ENCODE assay signal across 6 cellular contexts in the genomic region with DNA sequence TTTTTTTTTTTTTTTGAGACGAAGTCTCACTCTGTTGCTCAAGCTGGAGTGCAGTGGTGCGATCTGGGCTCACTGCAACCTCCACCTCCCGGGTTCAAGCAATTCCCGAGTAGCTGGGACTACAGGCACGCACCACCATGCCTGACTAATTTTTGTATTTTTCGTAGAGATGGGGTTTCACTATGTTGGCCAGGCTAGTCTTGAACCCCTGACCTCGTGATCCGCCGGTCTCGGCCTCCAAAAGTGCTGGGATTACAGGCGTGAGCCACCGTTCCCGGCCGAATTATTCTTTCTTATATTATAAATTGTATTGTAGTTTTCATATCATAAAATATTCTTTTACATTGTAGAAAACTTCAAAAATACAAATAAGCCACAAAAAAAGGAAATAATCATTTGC. TPM values are rescaled to one million over a fixed set of nuclear protein-coding genes. Genes with fewer than 3 reads are reported as not detected.
DNase-seq lines count a peak whose midpoint lies in the region; ATAC-seq and TF ChIP-seq lines count a peak whose summit lies in the region.
"Not testable (repeated sequence)": the region's sequence is repeated elsewhere in the genome, so short reads cannot be mapped to it uniquely, and the experiment has no call there.

No MANE protein-coding gene starts in this region.

- not testable (repeated sequence) for TF ChIP-seq POLR2A in stomach (IDR thresholded peaks at IDR 0.05)

- DNase-seq in CD4-positive, alpha-beta T cell; OCI-LY7 (ENCODE audit: low spot score); activated CD4-positive, alpha-beta memory T cell treated with anti-CD3 and anti-CD28 coated beads, Interleukin-2, amount 10 ng/mL, durations not matched to agents 7 days and 5 days; activated naive CD8-positive, alpha-beta T cell treated with anti-CD3 and anti-CD28 coated beads, Interleukin-2, amount 50 U/mL, for 24 hours; mesenchymal stem cell; stomach: not testable (repeated sequence)

- H2BK12ac ChIP-seq in mesenchymal stem cell (ENCODE audit: low read length in 2 of 2), result not testable (repeated sequence)

- H3K4me3 ChIP-seq in OCI-LY7 (ENCODE audit: low read depth, low read length, poor library complexity, severe bottlenecking), result peak overlapping the region; percentile 93
- H3K4me3 ChIP-seq in mesenchymal stem cell (ENCODE audit: insufficient read depth in 1 of 2, low read depth in 1 of 2, low read length in 2 of 2); stomach: not testable (repeated sequence)

- peaks cover 20% of the 10 kb centered on the region for H4K20me1 ChIP-seq in OCI-LY7 (ENCODE audit: insufficient read depth, low read length)

- H3K27ac Mint-ChIP-seq in CD4-positive, alpha-beta T cell, result peak overlapping the region; percentile 90
- H3K27ac Mint-ChIP-seq in activated CD4-positive, alpha-beta memory T cell treated with anti-CD3 and anti-CD28 coated beads, Interleukin-2, amount 10 ng/mL, durations not matched to agents 7 days and 5 days, result peak overlapping the region; percentile 93
- peak overlapping the region; percentile 97 for H3K27ac Mint-ChIP-seq in activated naive CD8-positive, alpha-beta T cell treated with anti-CD3 and anti-CD28 coated beads, Interleukin-2, amount 50 U/mL, for 24 hours

- not testable (repeated sequence) for H2BK120ac ChIP-seq in mesenchymal stem cell (ENCODE audit: low read depth, low read length)

- H3K14ac ChIP-seq in mesenchymal stem cell (ENCODE audit: low read length in 2 of 2), result not testable (repeated sequence)

- H3K4me1 ChIP-seq in OCI-LY7 (ENCODE audit: insufficient read depth, low read length, poor library complexity, severe bottlenecking) (peaks cover 55% of the 10 kb centered on the region), mesenchymal stem cell (ENCODE audit: control insufficient read depth, insufficient read depth, low read depth, low read length) (peaks cover 28% of the 10 kb centered on the region), stomach (peaks cover 29 to 43% (median 43%) of the 10 kb centered on the region in 4 donors)

- intact Hi-C loops in CD4-positive, alpha-beta T cell (cut with DNase I, micrococcal nuclease), result loop anchor here in 1 of 2 experiments (5.0 kb wide), 1 partner anchor 34 kb away; no protein-coding TSS in a partner anchor
- intact Hi-C loops in OCI-LY7 (cut with micrococcal nuclease; ENCODE audit: unreplicated experiment), result loop anchor here (5.0 kb wide), 1 partner anchor 34 kb away; no protein-coding TSS in a partner anchor
- intact Hi-C loops in stomach (cut with DNase I; ENCODE audit: low total_unique reads), result not testable (repeated sequence)

- H3K79me1 ChIP-seq in mesenchymal stem cell (replicated peaks; ENCODE audit: low read length, poor library complexity, severe bottlenecking), result not testable (repeated sequence)

- not testable (repeated sequence) for H3K27me3 Mint-ChIP-seq in CD4-positive, alpha-beta T cell; activated CD4-positive, alpha-beta memory T cell treated with anti-CD3 and anti-CD28 coated beads, Interleukin-2, amount 10 ng/mL, durations not matched to agents 7 days and 5 days; activated naive CD8-positive, alpha-beta T cell treated with anti-CD3 and anti-CD28 coated beads, Interleukin-2, amount 50 U/mL, for 24 hours

- H3K4me1 Mint-ChIP-seq in CD4-positive, alpha-beta T cell (ENCODE audit: low read depth), result peaks cover 74% of the 10 kb centered on the region
- H3K4me1 Mint-ChIP-seq in activated CD4-positive, alpha-beta memory T cell treated with anti-CD3 and anti-CD28 coated beads, Interleukin-2, amount 10 ng/mL, durations not matched to agents 7 days and 5 days, result peaks cover 26% of the 10 kb centered on the region
- H3K4me1 Mint-ChIP-seq in activated naive CD8-positive, alpha-beta T cell treated with anti-CD3 and anti-CD28 coated beads, Interleukin-2, amount 50 U/mL, for 24 hours, result peaks cover 74% of the 10 kb centered on the region

- peaks cover 51% of the 10 kb centered on the region for H3K79me2 ChIP-seq in OCI-LY7 (ENCODE audit: insufficient read depth, low read depth, low read length)

- CTCF ChIA-PET in CD4-positive, alpha-beta T cell (lab: Charles Lee), result interaction anchor here (0.6 to 1.7 kb wide), 7 partner anchors 14 to 156 kb away, joined by 3 to 6 read pairs (median 5); partner anchors contain the start of genes BYSL, MED20 and TOMM6
- CTCF ChIA-PET in OCI-LY7 (lab: Charles Lee; ENCODE audit: unreplicated experiment), result not testable (repeated sequence)
- CTCF ChIA-PET in activated CD4-positive, alpha-beta memory T cell treated with anti-CD3 and anti-CD28 coated beads, Interleukin-2, amount 10 ng/mL, durations not matched to agents 7 days and 5 days (lab: Charles Lee), result interaction anchor here (0.7 to 17.8 kb wide), 9 partner anchors 10 to 162 kb away, joined by 3 to 383 read pairs (median 3); partner anchors contain the start of genes BYSL, MED20, PRICKLE4 and TAF8

- not testable (repeated sequence) for H3K4me3 Mint-ChIP-seq in CD4-positive, alpha-beta T cell
- H3K4me3 Mint-ChIP-seq in activated CD4-positive, alpha-beta memory T cell treated with anti-CD3 and anti-CD28 coated beads, Interleukin-2, amount 10 ng/mL, durations not matched to agents 7 days and 5 days, result peak overlapping the region; percentile 75
- H3K4me3 Mint-ChIP-seq in activated naive CD8-positive, alpha-beta T cell treated with anti-CD3 and anti-CD28 coated beads, Interleukin-2, amount 50 U/mL, for 24 hours, result peak overlapping the region; percentile 83

- not testable (repeated sequence) for TF ChIP-seq CTCF in CD4-positive, alpha-beta T cell (IDR thresholded peaks at IDR 0.05); OCI-LY7 (conservative IDR thresholded peaks at IDR 0.05; ENCODE audit: low read length); stomach (IDR thresholded peaks at IDR 0.05)

- H4K91ac ChIP-seq in mesenchymal stem cell (ENCODE audit: low read length), result not testable (repeated sequence)

- POLR2A ChIA-PET in CD4-positive, alpha-beta T cell (lab: Charles Lee), result interaction anchor here (0.6 to 2.3 kb wide), 11 partner anchors 20 to 108 kb away, joined by 3 to 13 read pairs (median 4); partner anchors contain the start of genes BYSL, MED20 and TAF8
- POLR2A ChIA-PET in OCI-LY7 (lab: Charles Lee), result interaction anchor here (0.6 to 2.2 kb wide), 16 partner anchors 12 to 151 kb away, joined by 3 to 7 read pairs (median 4); no protein-coding TSS in a partner anchor
- POLR2A ChIA-PET in activated CD4-positive, alpha-beta memory T cell treated with anti-CD3 and anti-CD28 coated beads, Interleukin-2, amount 10 ng/mL, durations not matched to agents 7 days and 5 days (lab: Charles Lee), result interaction anchor here (1.2 to 17.3 kb wide), 10 partner anchors 12 to 161 kb away, joined by 3 to 553 read pairs (median 22); partner anchors contain the start of genes BYSL, MED20, TAF8 and TOMM6

- H3K4ac ChIP-seq in mesenchymal stem cell (ENCODE audit: low read depth in 1 of 2, low read length in 2 of 2), result not testable (repeated sequence)

- not testable (repeated sequence) for H2AK5ac ChIP-seq in mesenchymal stem cell (ENCODE audit: low read length, severe bottlenecking)

- H3K18ac ChIP-seq in mesenchymal stem cell (ENCODE audit: low read depth in 1 of 2, low read length in 2 of 2), result not testable (repeated sequence)

- not testable (repeated sequence) for H3K9me3 ChIP-seq in CD4-positive, alpha-beta T cell (ENCODE audit: control insufficient read depth, low read length); OCI-LY7 (ENCODE audit: low read length); mesenchymal stem cell (ENCODE audit: control insufficient read depth, low read length); stomach

- H3K36me3 Mint-ChIP-seq in CD4-positive, alpha-beta T cell (ENCODE audit: low read depth), result peaks cover 59% of the 10 kb centered on the region
- H3K36me3 Mint-ChIP-seq in activated CD4-positive, alpha-beta memory T cell treated with anti-CD3 and anti-CD28 coated beads, Interleukin-2, amount 10 ng/mL, durations not matched to agents 7 days and 5 days (ENCODE audit: low read depth), result peaks cover 33% of the 10 kb centered on the region
- peaks cover 24% of the 10 kb centered on the region for H3K36me3 Mint-ChIP-seq in activated naive CD8-positive, alpha-beta T cell treated with anti-CD3 and anti-CD28 coated beads, Interleukin-2, amount 50 U/mL, for 24 hours (ENCODE audit: low read depth)

- not testable (repeated sequence) for H3K27me3 ChIP-seq in CD4-positive, alpha-beta T cell (ENCODE audit: control insufficient read depth, insufficient read depth, low read length); mesenchymal stem cell (ENCODE audit: control insufficient read depth in 1 of 2, insufficient read depth in 1 of 2, low read length in 2 of 2); stomach

- not testable (repeated sequence) for H2BK15ac ChIP-seq in mesenchymal stem cell (ENCODE audit: low read depth, poor library complexity, severe bottlenecking)

- not testable (repeated sequence) for TF ChIP-seq EP300 in stomach (IDR thresholded peaks at IDR 0.05)

- 92% methylated on average over 10 of the region's 14 CpGs for WGBS in mesenchymal stem cell
- WGBS in stomach, 5 donors, result 93 to 95% (median 94%) methylated on average over 13 to 14 of the region's 14 CpGs

- not testable (repeated sequence) for H3K9me3 Mint-ChIP-seq in CD4-positive, alpha-beta T cell; activated CD4-positive, alpha-beta memory T cell treated with anti-CD3 and anti-CD28 coated beads, Interleukin-2, amount 10 ng/mL, durations not matched to agents 7 days and 5 days; activated naive CD8-positive, alpha-beta T cell treated with anti-CD3 and anti-CD28 coated beads, Interleukin-2, amount 50 U/mL, for 24 hours

- H2BK5ac ChIP-seq in mesenchymal stem cell (ENCODE audit: low read depth, low read length, poor library complexity, severe bottlenecking), result not testable (repeated sequence)

- H3K9me2 ChIP-seq in OCI-LY7 (ENCODE audit: insufficient read depth, low read length), result not testable (repeated sequence)

- not testable (repeated sequence) for H3K23ac ChIP-seq in mesenchymal stem cell (ENCODE audit: low read length in 2 of 2)

- H2AFZ ChIP-seq in OCI-LY7 (ENCODE audit: low read length); mesenchymal stem cell (ENCODE audit: low read depth, low read length): not testable (repeated sequence)

- H4K8ac ChIP-seq in mesenchymal stem cell (ENCODE audit: low read length), result not testable (repeated sequence)

- H3K36me3 ChIP-seq in OCI-LY7 (ENCODE audit: insufficient read depth, low read length), result peaks cover 36% of the 10 kb centered on the region
- H3K36me3 ChIP-seq in mesenchymal stem cell (ENCODE audit: control insufficient read depth in 1 of 2, insufficient read depth in 2 of 2, low read depth in 1 of 2, low read length in 2 of 2); stomach: not testable (repeated sequence)

- peak overlapping the region; percentile 68 for H3K9ac ChIP-seq in mesenchymal stem cell (ENCODE audit: low read length)

- peak overlapping the region; percentile 93 for H3K4me2 ChIP-seq in OCI-LY7 (ENCODE audit: low read length)
- H3K4me2 ChIP-seq in mesenchymal stem cell (ENCODE audit: low read length, poor library complexity, severe bottlenecking), result not testable (repeated sequence)

- not testable (repeated sequence) for ATAC-seq in CD4-positive, alpha-beta T cell (ENCODE audit: poor library complexity); activated naive CD8-positive, alpha-beta T cell treated with anti-CD3 and anti-CD28 coated beads, Interleukin-2, amount 50 U/mL, for 24 hours

- not testable (repeated sequence) for H3K27ac ChIP-seq in CD4-positive, alpha-beta T cell (ENCODE audit: low read depth, low read length); mesenchymal stem cell (ENCODE audit: low read length, poor library complexity, severe bottlenecking)
- H3K27ac ChIP-seq in OCI-LY7 (ENCODE audit: low read depth, low read length, poor library complexity, severe bottlenecking), result peak overlapping the region; percentile 81
- H3K27ac ChIP-seq in stomach, result peak overlapping the region in 3 of 5 donors; percentile 89 to 91 (median 90)

- not testable (repeated sequence) for BruUV-seq in OCI-LY7 (replicated peaks; lab: Mats Ljungman, UMichigan)

RNA-seq across cellular contexts. Expression of gene CCND3, which starts 1.3 kb away (rescaled TPM):
- 100 to 1,000 TPM; 247 to 248 TPM for total RNA-seq in CD4-positive, alpha-beta T cell
- 229 and 319 TPM in 2 replicates for total RNA-seq in OCI-LY7 (2014; rRNA removed; shearing (Covaris generic))
- total RNA-seq in OCI-LY7 (2022) (244 and 303 TPM in 2 replicates), stomach (100 to 1,000 TPM in 2 of 5 donors, 10 to 100 TPM in 3; 40.6 to 193 (median 84.2) TPM)
- 100 to 1,000 TPM; 456 to 464 TPM for total RNA-seq in activated CD4-positive, alpha-beta memory T cell treated with anti-CD3 and anti-CD28 coated beads, Interleukin-2, amount 10 ng/mL, durations not matched to agents 7 days and 5 days
- 84.5 TPM for polyA plus RNA-seq in mesenchymal stem cell (2013, experiment 1 of 2)
- polyA plus RNA-seq in mesenchymal stem cell (2013, experiment 2 of 2), result 80.3 TPM
- 10 to 100 TPM; 75.3 to 77.2 (median 75.9) TPM for polyA plus RNA-seq in stomach

RNA-seq across cellular contexts. Expression of gene BYSL, which starts 21.6 kb away (rescaled TPM):
- 1 to 10 TPM; 1.2 to 1.6 TPM for total RNA-seq in CD4-positive, alpha-beta T cell
- total RNA-seq in OCI-LY7 (2014; rRNA removed; shearing (Covaris generic)), result 36.1 and 41.9 TPM in 2 replicates
- 43.7 and 54.5 TPM in 2 replicates for total RNA-seq in OCI-LY7 (2022)
- 10 to 100 TPM; 23.9 to 24.8 TPM for total RNA-seq in activated CD4-positive, alpha-beta memory T cell treated with anti-CD3 and anti-CD28 coated beads, Interleukin-2, amount 10 ng/mL, durations not matched to agents 7 days and 5 days
- 11.3 TPM for polyA plus RNA-seq in mesenchymal stem cell (2013, experiment 1 of 2)
- polyA plus RNA-seq in mesenchymal stem cell (2013, experiment 2 of 2), result 11.6 TPM
- 10 to 100 TPM in 2 of 5 donors, 1 to 10 TPM in 2, not detected in 1; 1.8 to 65.2 (median 10.1) TPM for total RNA-seq in stomach
- 10 to 100 TPM in 2 of 3 donors, 1 to 10 TPM in 1; 8.6 to 11.9 (median 10.6) TPM for polyA plus RNA-seq in stomach

RNA-seq across cellular contexts. Expression of gene MED20, which starts 21.9 kb away (rescaled TPM):
- total RNA-seq in CD4-positive, alpha-beta T cell, result 1 to 10 TPM; 1.3 to 1.6 TPM
- total RNA-seq in OCI-LY7 (2014; rRNA removed; shearing (Covaris generic)), result 27.7 and 30.7 TPM in 2 replicates
- total RNA-seq in OCI-LY7 (2022) (33.2 and 35.2 TPM in 2 replicates), stomach (10 to 100 TPM in 4 of 5 donors, 1 to 10 TPM in 1; 1.2 to 34.4 (median 18.8) TPM)
- total RNA-seq in activated CD4-positive, alpha-beta memory T cell treated with anti-CD3 and anti-CD28 coated beads, Interleukin-2, amount 10 ng/mL, durations not matched to agents 7 days and 5 days, result 10 to 100 TPM; 21.4 to 21.9 TPM
- 13.5 TPM for polyA plus RNA-seq in mesenchymal stem cell (2013, experiment 1 of 2)
- 13.6 TPM for polyA plus RNA-seq in mesenchymal stem cell (2013, experiment 2 of 2)
- polyA plus RNA-seq in stomach, result 1 to 10 TPM; 6.1 to 9.8 (median 7.2) TPM

RNA-seq across cellular contexts. Expression of gene USP49, which starts 47.7 kb away (rescaled TPM):
- total RNA-seq in CD4-positive, alpha-beta T cell, result 1 to 10 TPM; 1.3 TPM
- 7.4 and 9.0 TPM in 2 replicates for total RNA-seq in OCI-LY7 (2014; rRNA removed; shearing (Covaris generic))
- 17.8 and 21.4 TPM in 2 replicates for total RNA-seq in OCI-LY7 (2022)
- 1 to 10 TPM; 6.8 to 7.3 TPM for total RNA-seq in activated CD4-positive, alpha-beta memory T cell treated with anti-CD3 and anti-CD28 coated beads, Interleukin-2, amount 10 ng/mL, durations not matched to agents 7 days and 5 days
- polyA plus RNA-seq in mesenchymal stem cell (2013, experiment 1 of 2), result 1.5 TPM
- polyA plus RNA-seq in mesenchymal stem cell (2013, experiment 2 of 2), result 1.3 TPM
- 10 to 100 TPM in 2 of 5 donors, 1 to 10 TPM in 3; 4.0 to 26.3 (median 5.7) TPM for total RNA-seq in stomach
- polyA plus RNA-seq in stomach, result 1 to 10 TPM in 1 of 3 donors, under 1 TPM in 2; 0.50 to 1.2 (median 0.58) TPM
